16 cellular contexts compared by ENCODE assay signal in genomic region chr5:55507574-55507973, GRCh38. TPM values are rescaled to one million over a fixed set of nuclear protein-coding genes. Genes with fewer than 3 reads are reported as not detected.
A peak's percentile ranks its signal among the peaks of the same experiment; 100 is the strongest.
DNase-seq lines count a peak whose midpoint lies in the region; ATAC-seq, FAIRE-seq and TF ChIP-seq lines count a peak whose summit lies in the region.
"Had no signal": no experiment of that assay in that cellular context is flagged by ENCODE, and none has a peak within 500 bp of the region (broad histone marks: within the 10 kb centered on the region; RNA-seq: fewer than 3 reads in every experiment).

No MANE protein-coding gene starts in this region.

- H3K4me1 ChIP-seq in liver (ENCODE audit: control insufficient read depth in 4 of 4, insufficient read depth in 4 of 4, low read length in 3 of 4) (peaks cover 12 to 30% (median 29%) of the 10 kb centered on the region in 4 donors), HepG2 (ENCODE audit: insufficient read depth, low read length) (no peaks in the 10 kb centered on the region), hepatocyte (ENCODE audit: insufficient read depth) (peaks cover 37% of the 10 kb centered on the region), small intestine (ENCODE audit: control insufficient read depth in 2 of 2, insufficient read depth in 1 of 2, low read depth in 1 of 2, low read length in 1 of 2) (peaks cover 13 to 15% of the 10 kb centered on the region in 2 donors)
- H3K4me1 ChIP-seq: BLaER1 had no signal

- H4K20me1 ChIP-seq in HepG2 (ENCODE audit: insufficient read depth, low read length): no peaks in the 10 kb centered on the region; the same call in 1 of the 2 replicates
- H4K20me1 ChIP-seq in hepatocyte (ENCODE audit: insufficient read depth, poor library complexity, severe bottlenecking): peaks cover 8% of the 10 kb centered on the region
- H4K20me1 ChIP-seq: BLaER1 had no signal

- TF ChIP-seq EP300 in HepG2 (IDR thresholded peaks at IDR 0.05; ENCODE audit: low read depth in 2 of 2, low read length in 2 of 2): no peak
- TF ChIP-seq EP300 in HepG2 (CRISPR knock-in tag; IDR thresholded peaks at IDR 0.05; ENCODE audit: borderline replicate concordance): no peak

- H3K4me3 ChIP-seq in liver (ENCODE audit: low read depth in 1 of 3, low read length in 3 of 3): no peak overlapping the region
- H3K4me3 ChIP-seq in HepG2 (replicated peaks in 1 of 3; ENCODE audit: insufficient read depth in 1 of 3, low read depth in 2 of 3, low read length in 3 of 3): no peak overlapping the region
- no peak overlapping the region for H3K4me3 ChIP-seq in hepatocyte
- H3K4me3 ChIP-seq in small intestine (ENCODE audit: low read depth in 1 of 2, low read length in 2 of 2): no peak overlapping the region
- H3K4me3 ChIP-seq: BLaER1 had no signal

- H3K9ac ChIP-seq in liver (ENCODE audit: low read depth in 1 of 2, low read length in 2 of 2) (peak overlapping the region in 1 of 2 donors; percentile 53), HepG2 (ENCODE audit: insufficient read depth, low read depth, low read length) (no peak overlapping the region)
- H3K9ac ChIP-seq: BLaER1 had no signal

- ATAC-seq in HepG2: no peak
- ATAC-seq: CD8-positive, alpha-beta T cell had no signal

- H2AFZ ChIP-seq in HepG2 (ENCODE audit: low read length) (no peak overlapping the region), hepatocyte (no peak overlapping the region)

- H3K27me3 ChIP-seq in liver (ENCODE audit: control insufficient read depth in 4 of 4, insufficient read depth in 4 of 4, low read length in 3 of 4) (no peaks in the 10 kb centered on the region), HepG2 (ENCODE audit: control insufficient read depth in 1 of 2, insufficient read depth in 2 of 2, low read length in 2 of 2) (no peaks in the 10 kb centered on the region), hepatocyte (no peaks in the 10 kb centered on the region), small intestine (ENCODE audit: control insufficient read depth in 2 of 2, insufficient read depth in 2 of 2, low read length in 2 of 2) (no peaks in the 10 kb centered on the region)
- H3K27me3 ChIP-seq: BLaER1 had no signal

- in situ Hi-C loops in HepG2 (cut with HindIII; ENCODE audit: extremely low pct_ligation_motif_present, low pct_unique_long_range_greater_than_20kb): no loop called here

- FAIRE-seq in HepG2 (lab: Jason Lieb, UNC) (no peak), small intestine (lab: Jason Lieb, UNC) (no peak)

- no peak for DNase-seq in HepG2 (ENCODE audit: low spot score)
- DNase-seq in hepatocyte (ENCODE audit: low spot score): no peak
- peak; percentile 44 for DNase-seq in small intestine
- no peak for DNase-seq in NCI-H1694 treated with DMSO at 0.1 percent for 48 hours (lab: John Stamatoyannopoulos, UW)
- DNase-seq in substantia nigra (lab: John Stamatoyannopoulos, UW): no peak
- DNase-seq in activated CD8-positive, alpha-beta memory T cell treated with anti-CD3 and anti-CD28 coated beads for 24 hours: no peak
- no peak for DNase-seq in NCI-H1930 (lab: John Stamatoyannopoulos, UW)
- DNase-seq: 8988T; Calu3; CD8-positive, alpha-beta T cell; DMS79 treated with DMSO at 0.1 percent for 48 hours; GF-D8; GOT3; H7 had no signal

- no peak for TF ChIP-seq CTCF in liver (IDR thresholded peaks at IDR 0.05; ENCODE audit: low read depth, low read length, missing input control)
- TF ChIP-seq CTCF in HepG2 (CRISPR knock-in tag; IDR thresholded peaks at IDR 0.05): no peak
- no peak for TF ChIP-seq CTCF in hepatocyte (IDR thresholded peaks at IDR 0.05; ENCODE audit: poor library complexity)

- BruUV-seq in HepG2 (replicated peaks; lab: Mats Ljungman, UMichigan): no TSS peak

- TF ChIP-seq RAD21 in liver (IDR thresholded peaks at IDR 0.05) (no peak), HepG2 (CRISPR knock-in tag; IDR thresholded peaks at IDR 0.05) (no peak)

- CTCF ChIA-PET in HepG2 (lab: Yijun Ruan, JAX; ENCODE audit: low intra/inter-chr PET ratio, low total read pairs): no interaction called here

- H3K4me2 ChIP-seq in HepG2 (ENCODE audit: low read depth, low read length): no peak overlapping the region
- peak overlapping the region; percentile 27 for H3K4me2 ChIP-seq in hepatocyte
- H3K4me2 ChIP-seq: BLaER1 had no signal

- TF ChIP-seq POLR2A in HepG2 (IDR thresholded peaks at IDR 0.05; ENCODE audit: insufficient read depth in 1 of 2, low read depth in 2 of 2, low read length in 2 of 2): no peak

- H3K79me2 ChIP-seq in HepG2 (ENCODE audit: insufficient read depth, low read length): no peaks in the 10 kb centered on the region
- peaks cover 85% of the 10 kb centered on the region for H3K79me2 ChIP-seq in hepatocyte

- H3K36me3 ChIP-seq in liver (ENCODE audit: control insufficient read depth in 4 of 4, insufficient read depth in 3 of 4, low read depth in 1 of 4, low read length in 3 of 4): no peaks in the 10 kb centered on the region
- no peaks in the 10 kb centered on the region for H3K36me3 ChIP-seq in HepG2 (replicated peaks in 1 of 2; ENCODE audit: control insufficient read depth in 1 of 2, insufficient read depth in 2 of 2, low read length in 2 of 2)
- no peaks in the 10 kb centered on the region for H3K36me3 ChIP-seq in hepatocyte (replicated peaks; ENCODE audit: insufficient read depth, low read depth)
- no peaks in the 10 kb centered on the region for H3K36me3 ChIP-seq in small intestine (ENCODE audit: control insufficient read depth in 2 of 2, insufficient read depth in 2 of 2, low read length in 2 of 2)
- H3K36me3 ChIP-seq: BLaER1 had no signal

- WGBS in liver: 42% methylated on average over 2 of the region's 2 CpGs
- 92% methylated on average over 2 of the region's 2 CpGs for WGBS in HepG2 (ENCODE audit: low lambda C conversion rate)
- 95% methylated on average over 2 of the region's 2 CpGs for WGBS in hepatocyte (ENCODE audit: low lambda C conversion rate, missing lambda C conversion rate)
- 45 to 72% (median 58%) methylated on average over 2 of the region's 2 CpGs for WGBS in small intestine, 3 donors

- H3K9me2 ChIP-seq in hepatocyte (replicated peaks; ENCODE audit: insufficient read depth): no peaks in the 10 kb centered on the region

- intact Hi-C loops in HepG2 (cut with micrococcal nuclease; ENCODE audit: unreplicated experiment): no loop called here

- H3K9me3 ChIP-seq in liver (ENCODE audit: control insufficient read depth in 4 of 4, low read length in 3 of 4) (no peaks in the 10 kb centered on the region), HepG2 (ENCODE audit: low read length) (no peaks in the 10 kb centered on the region), hepatocyte (ENCODE audit: low read depth) (no peaks in the 10 kb centered on the region), small intestine (ENCODE audit: control insufficient read depth, low read depth) (no peaks in the 10 kb centered on the region)
- H3K9me3 ChIP-seq: BLaER1 had no signal

- POLR2A ChIA-PET in HepG2 (lab: Yijun Ruan, JAX): no interaction called here

- H3K27ac ChIP-seq in liver (ENCODE audit: low read depth in 1 of 2, low read length in 2 of 2): peak overlapping the region in 1 of 2 donors; percentile 48
- no peak overlapping the region for H3K27ac ChIP-seq in HepG2 (ENCODE audit: extremely low read length, insufficient read depth, low read length)
- H3K27ac ChIP-seq in hepatocyte: no peak overlapping the region
- H3K27ac ChIP-seq in small intestine (ENCODE audit: low read depth in 1 of 2, low read length in 1 of 2): no peak overlapping the region
- no peak overlapping the region for H3K27ac ChIP-seq in substantia nigra (ENCODE audit: low read depth, low read length, poor library complexity, severe bottlenecking)
- H3K27ac ChIP-seq: BLaER1 had no signal

TF ChIP-seq in liver, 16 proteins besides CTCF, POLR2A, EP300 and RAD21:
- TF ChIP-seq MAX (IDR thresholded peaks at IDR 0.05) (no peak), HNF4A (conservative IDR thresholded peaks at IDR 0.05) (peak; percentile 68 to 75), RXRA (IDR thresholded peaks at IDR 0.05) (peak in 1 of 2 donors; percentile 23)
TF ChIP-seq in liver: peak in this region for 2.

TF ChIP-seq in HepG2, 621 proteins besides CTCF, POLR2A, EP300 and RAD21 (continues in another document):
- TF ChIP-seq, protein P1, sequence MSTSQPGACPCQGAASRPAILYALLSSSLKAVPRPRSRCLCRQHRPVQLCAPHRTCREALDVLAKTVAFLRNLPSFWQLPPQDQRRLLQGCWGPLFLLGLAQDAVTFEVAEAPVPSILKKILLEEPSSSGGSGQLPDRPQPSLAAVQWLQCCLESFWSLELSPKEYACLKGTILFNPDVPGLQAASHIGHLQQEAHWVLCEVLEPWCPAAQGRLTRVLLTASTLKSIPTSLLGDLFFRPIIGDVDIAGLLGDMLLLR (CRISPR knock-in tag; IDR thresholded peaks at IDR 0.05): no peak
- TF ChIP-seq KLF13 (CRISPR knock-in tag; IDR thresholded peaks at IDR 0.05): no peak

RNA-seq across cellular contexts. Expression of gene PLPP1, which starts 27.2 kb away (rescaled TPM):
- total RNA-seq in liver (100 to 1,000 TPM in 1 of 2 donors, 10 to 100 TPM in 1; 23.4 to 149 TPM), HepG2 (2016; rRNA removed; fragmentation: Illumina TruSeq; extraction: Trizol) (5.2 and 7.3 TPM in 2 replicates), hepatocyte (75.0 and 84.9 TPM in 2 replicates)
- polyA plus RNA-seq in liver (10 to 100 TPM; 61.4 to 75.9 TPM), HepG2 (2011; rRNA removed) (12.1 and 13.3 TPM in 2 replicates), hepatocyte (80.1 and 89.3 TPM in 2 replicates), small intestine (10 to 100 TPM; 52.1 to 91.3 (median 54.6) TPM)
- 5.0 and 6.0 TPM in 2 replicates for total RNA-seq in HepG2 (2016; cell fraction: cytosol; rRNA removed; fragmentation: Illumina TruSeq; extraction: Trizol; ENCODE audit: low read depth)
- 4.9 and 6.7 TPM in 2 replicates for total RNA-seq in HepG2 (2016; cell fraction: insoluble cytoplasmic fraction; rRNA removed; fragmentation: Illumina TruSeq; extraction: Trizol)
- 5.1 and 5.2 TPM in 2 replicates for total RNA-seq in HepG2 (2016; cell fraction: membrane; rRNA removed; fragmentation: Illumina TruSeq; extraction: Trizol)
- total RNA-seq in HepG2 (2016; cell fraction: nucleus; rRNA removed; fragmentation: Illumina TruSeq; extraction: Trizol): 6.7 and 7.7 TPM in 2 replicates
- polyA plus RNA-seq in HepG2 (2011; cell fraction: cytosol; rRNA removed): 10.1 and 15.8 TPM in 2 replicates
- 4.3 and 6.7 TPM in 2 replicates for polyA plus RNA-seq in HepG2 (2011; cell fraction: nucleus; rRNA removed)
- polyA plus RNA-seq in HepG2 (2012): 6.0 and 7.3 TPM in 2 replicates
- polyA plus RNA-seq in HepG2 (2016; cell fraction: cytosol; fragmentation: Illumina TruSeq; extraction: Trizol; ENCODE audit: low read depth): 3.4 and 4.9 TPM in 2 replicates
- 6.3 and 7.1 TPM in 2 replicates for polyA plus RNA-seq in HepG2 (2016; cell fraction: insoluble cytoplasmic fraction; fragmentation: Illumina TruSeq; extraction: Trizol; ENCODE audit: low read depth)
- 3.3 and 4.3 TPM in 2 replicates for polyA plus RNA-seq in HepG2 (2016; cell fraction: membrane; fragmentation: Illumina TruSeq; extraction: Trizol; ENCODE audit: low read depth)
- 10.3 and 13.9 TPM in 2 replicates for polyA plus RNA-seq in HepG2 (2016; cell fraction: nucleus; fragmentation: Illumina TruSeq; extraction: Trizol; ENCODE audit: insufficient read depth, low read depth)
- 9.0 and 9.6 TPM in 2 replicates for polyA minus RNA-seq in HepG2 (2011; rRNA and poly(A)+ RNA removed; ENCODE audit: low replicate concordance)
- 8.2 and 9.3 TPM in 2 replicates for polyA minus RNA-seq in HepG2 (2011; cell fraction: cytosol; rRNA and poly(A)+ RNA removed)
- 7.9 and 9.8 TPM in 2 replicates for polyA minus RNA-seq in HepG2 (2011; cell fraction: nucleus; rRNA and poly(A)+ RNA removed)
